7 cellular contexts compared by ENCODE assay signal in the genomic region with DNA sequence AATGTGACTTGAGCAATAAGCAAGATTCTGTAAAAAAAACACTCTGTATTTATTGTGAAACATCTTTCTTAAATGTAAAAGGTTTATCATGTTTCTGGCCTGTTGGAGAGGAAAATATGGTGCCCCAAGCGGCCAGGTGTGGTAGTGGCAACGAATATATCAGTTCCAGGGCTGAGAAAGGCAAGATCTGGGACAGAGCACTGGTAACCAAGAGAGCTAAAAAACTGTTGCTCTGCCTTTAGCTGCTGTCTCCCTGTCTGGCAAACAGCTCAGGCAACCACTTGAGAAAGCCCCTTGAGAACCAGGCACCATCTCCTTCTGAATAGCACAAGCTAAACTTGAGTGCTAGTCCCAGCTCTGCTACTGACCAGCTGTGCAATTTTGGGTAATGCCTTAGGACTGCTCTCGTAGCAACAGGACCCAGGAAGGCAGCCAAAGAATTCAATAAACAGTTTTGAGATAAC.
A peak's percentile ranks its signal among the peaks of the same experiment; 100 is the strongest.
DNase-seq lines count a peak whose midpoint lies in the region; ATAC-seq and TF ChIP-seq lines count a peak whose summit lies in the region.

No MANE protein-coding gene starts in this region.

- intact Hi-C loops in natural killer cell (cut with micrococcal nuclease) (no loop called here), Right ventricle myocardium superior (cut with DNase I) (no loop called here)

- H3K27me3 ChIP-seq in neural cell (ENCODE audit: insufficient read depth, low read depth, low read length) = no peaks in the 10 kb centered on the region

- H2AFZ ChIP-seq in neural cell (ENCODE audit: low read depth, low read length) = no peak overlapping the region

- no peak overlapping the region for H3K4me2 ChIP-seq in neural cell (ENCODE audit: low read length)

- TF ChIP-seq CTCF in GM12865 (IDR thresholded peaks at IDR 0.05; ENCODE audit: insufficient read depth, low read depth, low read length, missing control alignments) (peak; percentile 72), brain (conservative IDR thresholded peaks at IDR 0.05) (peak; percentile 28 to 71), neural cell (IDR thresholded peaks at IDR 0.05; ENCODE audit: poor library complexity, severe bottlenecking) (peak; percentile 63), natural killer cell (IDR thresholded peaks at IDR 0.05) (no peak)

- peak; percentile 28 for DNase-seq in GM12865 (ENCODE audit: low read depth)
- no peak for DNase-seq in natural killer cell
- DNase-seq in activated CD4-positive, alpha-beta T cell treated with anti-CD3 and anti-CD28 coated beads for 4 hours = no peak
- DNase-seq in Right ventricle myocardium superior = no peak

- no peaks in the 10 kb centered on the region for H3K9me3 ChIP-seq in neural cell (ENCODE audit: low read length)

- no peaks in the 10 kb centered on the region for H3K79me2 ChIP-seq in neural cell (replicated peaks; ENCODE audit: insufficient read depth, low read length)

- H3K9ac ChIP-seq in neural cell (ENCODE audit: low read length) = no peak overlapping the region

- no peaks in the 10 kb centered on the region for H3K9me2 ChIP-seq in neural cell (ENCODE audit: insufficient read depth, low read length)

- TF ChIP-seq EP300 in neural cell (conservative IDR thresholded peaks at IDR 0.05; ENCODE audit: poor library complexity, severe bottlenecking) = no peak

- no peaks in the 10 kb centered on the region for H3K4me1 Mint-ChIP-seq in brain
- H3K4me1 Mint-ChIP-seq in natural killer cell = peaks cover 4 to 25% of the 10 kb centered on the region in 2 donors

- H3K27me3 Mint-ChIP-seq in brain (no peaks in the 10 kb centered on the region), natural killer cell (ENCODE audit: low read depth in 2 of 2) (no peaks in the 10 kb centered on the region)

- H4K20me1 ChIP-seq in neural cell (ENCODE audit: insufficient read depth) = no peaks in the 10 kb centered on the region

- H3K27ac ChIP-seq in neural cell (ENCODE audit: low read length) = no peak overlapping the region

- no peaks in the 10 kb centered on the region for H3F3A ChIP-seq in neural cell (ENCODE audit: insufficient read depth, low read length, poor library complexity, severe bottlenecking)

- no peaks in the 10 kb centered on the region for H3K36me3 ChIP-seq in neural cell (ENCODE audit: insufficient read depth, low read length)

- peak; percentile 13 for TF ChIP-seq RAD21 in neural cell (conservative IDR thresholded peaks at IDR 0.05)

- no peak overlapping the region for H3K4me3 ChIP-seq in GM12865 (ENCODE audit: low read depth, low read length)
- no peak overlapping the region for H3K4me3 ChIP-seq in neural cell (ENCODE audit: low read length)

- ATAC-seq in HG03159 (IDR thresholded peaks at IDR 0.05; ENCODE audit: unreplicated experiment) = peak; percentile 70
- ATAC-seq in natural killer cell = no peak
- ATAC-seq in Right ventricle myocardium superior (ENCODE audit: poor library complexity) = no peak

- no peak overlapping the region for H3K4me3 Mint-ChIP-seq in brain
- no peak overlapping the region for H3K4me3 Mint-ChIP-seq in natural killer cell

- peaks cover 2 to 10% (median 7%) of the 10 kb centered on the region in 5 experiments for H3K9me3 Mint-ChIP-seq in brain
- H3K9me3 Mint-ChIP-seq in natural killer cell = peaks cover 0 to 3% of the 10 kb centered on the region in 2 donors

- H3K36me3 Mint-ChIP-seq in brain (peaks cover 27% of the 10 kb centered on the region), natural killer cell (peaks cover 6% of the 10 kb centered on the region)

- no peak overlapping the region for H3K27ac Mint-ChIP-seq in brain
- H3K27ac Mint-ChIP-seq in natural killer cell = no peak overlapping the region

TF ChIP-seq in neural cell, 6 proteins besides CTCF, POLR2A, EP300 and RAD21:
- TF ChIP-seq MXI1 (conservative IDR thresholded peaks at IDR 0.05; ENCODE audit: poor library complexity, severe bottlenecking) (no peak), SMC3 (conservative IDR thresholded peaks at IDR 0.05; ENCODE audit: poor library complexity) (no peak), TAF1 (IDR thresholded peaks at IDR 0.05; ENCODE audit: low read depth) (no peak), POLR2AphosphoS5 (IDR thresholded peaks at IDR 0.05) (no peak), EZH2 (IDR thresholded peaks at IDR 0.05; ENCODE audit: borderline replicate concordance, insufficient read depth, low read length, poor library complexity, severe bottlenecking) (no peak)
- TF ChIP-seq, protein P1, sequence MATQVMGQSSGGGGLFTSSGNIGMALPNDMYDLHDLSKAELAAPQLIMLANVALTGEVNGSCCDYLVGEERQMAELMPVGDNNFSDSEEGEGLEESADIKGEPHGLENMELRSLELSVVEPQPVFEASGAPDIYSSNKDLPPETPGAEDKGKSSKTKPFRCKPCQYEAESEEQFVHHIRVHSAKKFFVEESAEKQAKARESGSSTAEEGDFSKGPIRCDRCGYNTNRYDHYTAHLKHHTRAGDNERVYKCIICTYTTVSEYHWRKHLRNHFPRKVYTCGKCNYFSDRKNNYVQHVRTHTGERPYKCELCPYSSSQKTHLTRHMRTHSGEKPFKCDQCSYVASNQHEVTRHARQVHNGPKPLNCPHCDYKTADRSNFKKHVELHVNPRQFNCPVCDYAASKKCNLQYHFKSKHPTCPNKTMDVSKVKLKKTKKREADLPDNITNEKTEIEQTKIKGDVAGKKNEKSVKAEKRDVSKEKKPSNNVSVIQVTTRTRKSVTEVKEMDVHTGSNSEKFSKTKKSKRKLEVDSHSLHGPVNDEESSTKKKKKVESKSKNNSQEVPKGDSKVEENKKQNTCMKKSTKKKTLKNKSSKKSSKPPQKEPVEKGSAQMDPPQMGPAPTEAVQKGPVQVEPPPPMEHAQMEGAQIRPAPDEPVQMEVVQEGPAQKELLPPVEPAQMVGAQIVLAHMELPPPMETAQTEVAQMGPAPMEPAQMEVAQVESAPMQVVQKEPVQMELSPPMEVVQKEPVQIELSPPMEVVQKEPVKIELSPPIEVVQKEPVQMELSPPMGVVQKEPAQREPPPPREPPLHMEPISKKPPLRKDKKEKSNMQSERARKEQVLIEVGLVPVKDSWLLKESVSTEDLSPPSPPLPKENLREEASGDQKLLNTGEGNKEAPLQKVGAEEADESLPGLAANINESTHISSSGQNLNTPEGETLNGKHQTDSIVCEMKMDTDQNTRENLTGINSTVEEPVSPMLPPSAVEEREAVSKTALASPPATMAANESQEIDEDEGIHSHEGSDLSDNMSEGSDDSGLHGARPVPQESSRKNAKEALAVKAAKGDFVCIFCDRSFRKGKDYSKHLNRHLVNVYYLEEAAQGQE (IDR thresholded peaks at IDR 0.05; ENCODE audit: borderline replicate concordance) = no peak
